ENCODE assay signal across 11 cellular contexts in genomic region chr1:50973875-50974617, GRCh38. TPM values are rescaled to one million over a fixed set of nuclear protein-coding genes. Genes with fewer than 3 reads are reported as not detected.
DNase-seq lines count a peak whose midpoint lies in the region; ATAC-seq, FAIRE-seq and TF ChIP-seq lines count a peak whose summit lies in the region.
"Had no signal": no experiment of that assay in that cellular context is flagged by ENCODE, and none has a peak within 500 bp of the region (broad histone marks: within the 10 kb centered on the region; RNA-seq: fewer than 3 reads in every experiment).

No MANE protein-coding gene starts in this region.

- H3K9me3 ChIP-seq in MG63: no peaks in the 10 kb centered on the region

- peak overlapping the region; percentile 71 for H3K27ac Mint-ChIP-seq in progenitor cell of endocrine pancreas

- peak overlapping the region; percentile 81 for H3K4me3 ChIP-seq in MG63
- H3K4me3 ChIP-seq: cardiac muscle cell had no signal

- no peak for TF ChIP-seq CTCF in progenitor cell of endocrine pancreas (IDR thresholded peaks at IDR 0.05; ENCODE audit: unreplicated experiment)

- H3K27me3 Mint-ChIP-seq in progenitor cell of endocrine pancreas: peaks cover 89% of the 10 kb centered on the region

- H3K36me3 ChIP-seq in MG63: peaks cover 34% of the 10 kb centered on the region
- H3K36me3 ChIP-seq: cardiac muscle cell had no signal

- no peak overlapping the region for H3K4me3 Mint-ChIP-seq in progenitor cell of endocrine pancreas (ENCODE audit: low read depth)

- H3K36me3 Mint-ChIP-seq in progenitor cell of endocrine pancreas (ENCODE audit: insufficient read depth): no peaks in the 10 kb centered on the region

- DNase-seq in MG63: peak; percentile 36
- DNase-seq in UCSD-AML1 (lab: John Stamatoyannopoulos, UW; ENCODE audit: unreplicated experiment): peak; percentile 9
- DNase-seq in progenitor cell of endocrine pancreas (ENCODE audit: low spot score, unreplicated experiment): no peak
- no peak for DNase-seq in stimulated activated CD4-positive, alpha-beta T cell treated with anti-CD3 and anti-CD28 coated beads, Interleukin-4, amount 100 ng/mL, for 4 hours
- DNase-seq: HCEC 1CT, left cardiac atrium had no signal

- peak; percentile 41 for FAIRE-seq in G401.6 (lab: Jason Lieb, UNC)

- H3K4me1 Mint-ChIP-seq in progenitor cell of endocrine pancreas (ENCODE audit: low read depth): peaks cover 4% of the 10 kb centered on the region

- no peaks in the 10 kb centered on the region for H3K27me3 ChIP-seq in MG63

- ATAC-seq in HG02571 (IDR thresholded peaks at IDR 0.05; ENCODE audit: unreplicated experiment) (no peak), GM21381 (IDR thresholded peaks at IDR 0.05; ENCODE audit: unreplicated experiment) (no peak), HG03095 (IDR thresholded peaks at IDR 0.05; ENCODE audit: unreplicated experiment) (no peak)
- ATAC-seq: left cardiac atrium had no signal

- no peaks in the 10 kb centered on the region for H3K9me3 Mint-ChIP-seq in progenitor cell of endocrine pancreas (ENCODE audit: low read depth)

RNA-seq across cellular contexts. Expression of gene CDKN2C, which starts 4.0 kb away (rescaled TPM):
- total RNA-seq in MG63 (2014; rRNA removed; shearing (Covaris generic); ENCODE audit: low replicate concordance): 80.5 and 107 TPM in 2 replicates
- 0.26 and 0.33 TPM in 2 replicates for total RNA-seq in progenitor cell of endocrine pancreas

RNA-seq across cellular contexts. Expression of gene FAF1, which starts 14.0 kb away (rescaled TPM):
- total RNA-seq in MG63 (2014; rRNA removed; shearing (Covaris generic); ENCODE audit: low replicate concordance): 58.6 and 111 TPM in 2 replicates
- total RNA-seq in progenitor cell of endocrine pancreas: 49.0 and 55.4 TPM in 2 replicates

Comparison
In these comparisons a context has a peak if more than half of its experiments do, and no peak if none do; other contexts are left out.
1. DNase-seq: peak in MG63 (single experiment) and UCSD-AML1 (single experiment); none in progenitor cell of endocrine pancreas (single experiment) and stimulated activated CD4-positive, alpha-beta T cell treated with anti-CD3 and anti-CD28 coated beads, Interleukin-4, amount 100 ng/mL, for 4 hours (0 of 2).
2. RNA of gene CDKN2C, which starts 4.0 kb away (total RNA-seq): 80.5 to 107 TPM in MG63; 0.26 to 0.33 TPM in progenitor cell of endocrine pancreas; every median in the first group is over 10 times any median in the second.